In the genomic region with DNA sequence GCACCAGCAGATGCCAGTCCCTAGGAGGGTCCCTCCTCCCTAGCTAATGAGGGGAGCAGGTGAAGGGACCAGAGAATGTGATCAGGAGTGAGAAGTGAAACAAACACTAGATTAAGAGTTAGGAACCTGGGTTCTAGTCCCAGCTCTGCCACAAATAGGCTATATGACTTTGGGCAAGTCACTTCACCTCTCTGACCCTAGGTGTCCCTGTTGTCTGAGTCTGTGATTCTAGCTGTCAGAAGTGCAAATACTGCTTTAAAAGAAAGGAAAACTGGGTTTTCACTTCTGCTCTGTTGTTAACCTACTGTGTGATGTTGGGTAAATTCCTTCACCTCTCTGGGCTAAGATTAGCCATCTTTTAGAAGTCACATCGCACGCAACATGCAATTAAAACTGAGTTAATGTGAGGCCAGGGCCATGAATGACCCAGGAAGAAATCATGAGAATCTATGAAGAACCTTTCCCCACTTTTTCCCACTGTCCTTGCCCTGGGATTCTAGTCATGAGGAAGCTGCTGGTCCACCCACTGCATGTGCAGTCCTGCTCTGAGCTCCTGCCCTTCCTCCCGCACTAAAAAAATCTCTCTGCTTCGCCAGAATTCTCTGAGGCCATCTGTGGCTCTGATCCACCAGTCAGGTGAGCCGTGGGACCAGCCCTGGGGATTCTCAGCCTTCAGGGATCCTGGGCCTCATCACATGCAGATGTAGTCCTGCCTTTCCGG, we compare ENCODE assay signal across 9 cellular contexts.
DNase-seq lines count a peak whose midpoint lies in the region; TF ChIP-seq lines count a peak whose summit lies in the region.
"Had no signal": no experiment of that assay in that cellular context is flagged by ENCODE, and none has a peak within 500 bp of the region (broad histone marks: within the 10 kb centered on the region; RNA-seq: fewer than 3 reads in every experiment).

No MANE protein-coding gene starts in this region.

- in situ Hi-C loops in G401 (cut with HindIII; ENCODE audit: low sequenced_read_pairs) = no loop called here

- H3K4me3 ChIP-seq in Loucy (ENCODE audit: low read length, poor library complexity, severe bottlenecking) (no peak overlapping the region), mesendoderm (ENCODE audit: low read length) (no peak overlapping the region)

- no peak overlapping the region for H3K56ac ChIP-seq in mesendoderm (ENCODE audit: low read length)

- H4K20me1 ChIP-seq in Loucy (ENCODE audit: insufficient read depth, low read length, poor library complexity, severe bottlenecking) = no peaks in the 10 kb centered on the region

- no CpG with 5 or more reads among the region's 6 CpGs for WGBS in mesendoderm (ENCODE audit: extremely low coverage, insufficient coverage, low lambda C conversion rate)

- H3K9me2 ChIP-seq in Loucy (replicated peaks; ENCODE audit: low read depth, low read length) = no peaks in the 10 kb centered on the region

- H3K36me3 ChIP-seq in Loucy (ENCODE audit: insufficient read depth, low read length) (no peaks in the 10 kb centered on the region), mesendoderm (ENCODE audit: control insufficient read depth, insufficient read depth, low read length) (no peaks in the 10 kb centered on the region)

- H3K4me2 ChIP-seq in Loucy (ENCODE audit: low read depth, low read length, poor library complexity, severe bottlenecking) = no peak overlapping the region
- H3K4me2 ChIP-seq in mesendoderm (ENCODE audit: low read length) = no peak overlapping the region
- H3K4me2 ChIP-seq: KMS-11 had no signal

- H3K27ac Mint-ChIP-seq in brain = peak overlapping the region in 4 of 5 experiments; percentile 20 to 84 (median 64)

- no peak overlapping the region for H3K4ac ChIP-seq in mesendoderm (ENCODE audit: low read depth, low read length)

- H3K36me3 Mint-ChIP-seq in brain = no peaks in the 10 kb centered on the region

- H4K5ac ChIP-seq in mesendoderm (ENCODE audit: low read length) = no peak overlapping the region

- H3K4me1 Mint-ChIP-seq in brain = peaks cover 67% of the 10 kb centered on the region

- no peak overlapping the region for H3K27ac ChIP-seq in mesendoderm (ENCODE audit: low read depth, low read length)
- H3K27ac ChIP-seq: KMS-11 had no signal

- H3K9me3 Mint-ChIP-seq in brain = peaks cover 0 to 3% (median 2%) of the 10 kb centered on the region in 5 experiments

- H3K4me3 Mint-ChIP-seq in brain = peak overlapping the region in 2 of 5 experiments; percentile 26 to 35

- no peaks in the 10 kb centered on the region for H3K4me1 ChIP-seq in Loucy (ENCODE audit: insufficient read depth, low read length, poor library complexity, severe bottlenecking)
- no peaks in the 10 kb centered on the region for H3K4me1 ChIP-seq in mesendoderm (ENCODE audit: control insufficient read depth, low read depth, low read length)

- peaks cover 8% of the 10 kb centered on the region for H3K27me3 Mint-ChIP-seq in brain

- H4K8ac ChIP-seq in mesendoderm (ENCODE audit: low read depth, low read length) = no peak overlapping the region

- no peak overlapping the region for H2AK5ac ChIP-seq in mesendoderm (ENCODE audit: low read length)

- no peak overlapping the region for H2BK5ac ChIP-seq in mesendoderm (ENCODE audit: low read length)

- no peaks in the 10 kb centered on the region for H3K27me3 ChIP-seq in Loucy (ENCODE audit: insufficient read depth, low read length, poor library complexity, severe bottlenecking)
- H3K27me3 ChIP-seq in mesendoderm (ENCODE audit: insufficient read depth, low read length, poor library complexity) = no peaks in the 10 kb centered on the region

- H2BK15ac ChIP-seq in mesendoderm (replicated peaks; ENCODE audit: low read depth) = no peak overlapping the region

- TF ChIP-seq CTCF in Loucy (conservative IDR thresholded peaks at IDR 0.05; ENCODE audit: low read length) (peak; percentile 71), brain (conservative IDR thresholded peaks at IDR 0.05) (no peak)

- no peaks in the 10 kb centered on the region for H3F3A ChIP-seq in Loucy (ENCODE audit: low read depth)

- no peaks in the 10 kb centered on the region for H3K79me1 ChIP-seq in mesendoderm (ENCODE audit: low read length)

- H2AFZ ChIP-seq in Loucy (ENCODE audit: low read length) = no peak overlapping the region

- H3K18ac ChIP-seq in mesendoderm (ENCODE audit: low read length) = no peak overlapping the region

- DNase-seq in G401 (ENCODE audit: low spot score) (peak; percentile 11), mesendoderm (peak; percentile 49), NCI-H187 treated with DMSO at 0.1 percent for 48 hours (lab: John Stamatoyannopoulos, UW) (no peak), mesenteric fat pad (ENCODE audit: low spot score) (no peak), NOMO-1 treated with DMSO at 0.1 percent for 48 hours (lab: John Stamatoyannopoulos, UW; ENCODE audit: unreplicated experiment) (no peak), D341Med (ENCODE audit: low spot score) (no peak)

- H3K23ac ChIP-seq in mesendoderm (ENCODE audit: low read length) = no peak overlapping the region

- no peak overlapping the region for H2BK120ac ChIP-seq in mesendoderm (ENCODE audit: low read depth, low read length)

- no peak overlapping the region for H3K9ac ChIP-seq in Loucy (ENCODE audit: low read depth, low read length, poor library complexity, severe bottlenecking)
- no peak overlapping the region for H3K9ac ChIP-seq in mesendoderm (ENCODE audit: low read length)
- H3K9ac ChIP-seq: KMS-11 had no signal

- H3K79me2 ChIP-seq in Loucy (ENCODE audit: insufficient read depth, low read length) = no peaks in the 10 kb centered on the region
- H3K79me2 ChIP-seq in mesendoderm (ENCODE audit: control insufficient read depth, insufficient read depth, low read length) = no peaks in the 10 kb centered on the region

- H3K9me3 ChIP-seq in Loucy (ENCODE audit: insufficient read depth, low read depth, low read length) = no peaks in the 10 kb centered on the region

Comparison
In these comparisons a context has a peak if more than half of its experiments do, and no peak if none do; other contexts are left out.
1. DNase-seq: peak in G401 (single experiment) and mesendoderm (single experiment); none in NCI-H187 treated with DMSO at 0.1 percent for 48 hours (single experiment), mesenteric fat pad (single experiment), NOMO-1 treated with DMSO at 0.1 percent for 48 hours (single experiment) and D341Med (single experiment).